8 cellular contexts compared by ENCODE assay signal in the genomic region with DNA sequence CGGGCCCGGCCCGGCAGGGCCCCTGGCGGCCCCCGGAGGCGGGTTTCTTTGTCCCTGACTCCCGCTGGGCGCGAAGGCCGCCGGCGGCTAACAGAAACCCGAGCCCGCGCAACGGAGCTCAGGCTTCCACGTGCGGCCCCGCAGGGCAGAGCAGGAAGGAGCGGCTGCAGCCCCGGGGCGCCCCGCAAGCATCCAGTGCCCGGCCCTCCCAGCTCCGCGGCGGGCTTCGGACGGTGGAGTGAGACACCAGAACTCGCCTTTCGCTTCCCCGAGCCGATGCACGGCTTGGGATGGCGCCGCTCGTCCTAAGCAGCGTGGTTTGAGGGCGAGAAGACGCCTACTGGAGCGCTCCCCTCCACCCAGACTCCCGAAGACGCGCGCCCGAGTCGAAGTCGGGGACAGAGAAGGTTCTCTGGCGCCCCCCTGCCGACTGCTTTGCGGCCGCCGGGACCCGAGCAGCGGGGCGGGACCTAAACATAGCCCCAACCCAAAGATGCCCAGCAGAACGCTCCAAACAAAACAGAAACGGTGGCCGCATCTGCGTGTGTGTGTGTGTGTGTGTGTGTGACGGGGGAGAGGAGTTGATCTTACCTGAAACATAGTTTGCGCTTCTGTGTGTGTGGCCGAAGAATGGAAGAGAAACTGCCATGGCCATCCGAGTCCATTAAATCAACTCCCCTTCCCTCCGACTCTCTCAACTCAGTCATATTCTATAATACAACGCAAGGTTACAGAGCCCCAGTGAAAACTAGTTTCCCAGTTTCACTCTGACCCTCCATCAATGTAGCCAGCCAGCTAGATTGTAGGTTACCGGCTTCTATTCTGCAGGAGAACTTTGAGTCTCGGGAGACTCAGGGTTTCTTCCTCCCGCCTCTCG. TPM values are rescaled to one million over a fixed set of nuclear protein-coding genes. Genes with fewer than 3 reads are reported as not detected.
DNase-seq lines count a peak whose midpoint lies in the region; ATAC-seq and TF ChIP-seq lines count a peak whose summit lies in the region.

No MANE protein-coding gene starts in this region.

- no peaks in the 10 kb centered on the region for H4K20me1 ChIP-seq in neural cell (ENCODE audit: insufficient read depth)

- DNase-seq in AG08395 (ENCODE audit: low spot score) (peak; percentile 54), NOMO-1 treated with DMSO at 0.1 percent for 48 hours (lab: John Stamatoyannopoulos, UW; ENCODE audit: unreplicated experiment) (peak; percentile 62), fibroblast of pulmonary artery (ENCODE audit: low read depth) (peak; percentile 42)
- peak; percentile 38 for DNase-seq in activated T-helper 1 cell treated with anti-CD3 and anti-CD28 coated beads, Interleukin-12 subunit alpha, Interleukin-12 subunit beta, Interleukin-2, Interleukin-4 antibody, amounts not matched to agents 30 ng/mL and 10 ng/mL and 1 ng/mL, durations not matched to agents 14 hours and 24 hours and 36 hours (ENCODE audit: low spot score)

- under 1% methylated on average over 70 of the region's 70 CpGs for WGBS in urinary bladder

- H3F3A ChIP-seq in neural cell (ENCODE audit: insufficient read depth, low read length, poor library complexity, severe bottlenecking), result peaks cover 10% of the 10 kb centered on the region

- peaks cover 36% of the 10 kb centered on the region for H3K4me1 Mint-ChIP-seq in activated T-helper 1 cell treated with anti-CD3 and anti-CD28 coated beads, Interleukin-12 subunit alpha, Interleukin-12 subunit beta, Interleukin-2, Interleukin-4 antibody, amounts not matched to agents 30 ng/mL and 10 ng/mL and 1 ng/mL, durations not matched to agents 14 hours and 24 hours and 36 hours (ENCODE audit: low read depth)

- H3K4me1 ChIP-seq in urinary bladder (ENCODE audit: insufficient read depth), result no peaks in the 10 kb centered on the region

- H3K27ac Mint-ChIP-seq in activated T-helper 1 cell treated with anti-CD3 and anti-CD28 coated beads, Interleukin-12 subunit alpha, Interleukin-12 subunit beta, Interleukin-2, Interleukin-4 antibody, amounts not matched to agents 30 ng/mL and 10 ng/mL and 1 ng/mL, durations not matched to agents 14 hours and 24 hours and 36 hours, result no peak overlapping the region

- TF ChIP-seq RAD21 in neural cell (conservative IDR thresholded peaks at IDR 0.05), result no peak

- peak overlapping the region; percentile 79 for H3K9ac ChIP-seq in neural cell (ENCODE audit: low read length)

- H3K36me3 ChIP-seq in neural cell (ENCODE audit: insufficient read depth, low read length), result no peaks in the 10 kb centered on the region
- H3K36me3 ChIP-seq in urinary bladder (ENCODE audit: insufficient read depth), result no peaks in the 10 kb centered on the region

- peaks cover 19% of the 10 kb centered on the region for H3K27me3 ChIP-seq in neural cell (ENCODE audit: insufficient read depth, low read depth, low read length)

- H3K9me2 ChIP-seq in neural cell (ENCODE audit: insufficient read depth, low read length), result no peaks in the 10 kb centered on the region

- TF ChIP-seq CTCF in fibroblast of pulmonary artery (IDR thresholded peaks at IDR 0.05; ENCODE audit: low read length, missing control alignments) (no peak), neural cell (IDR thresholded peaks at IDR 0.05; ENCODE audit: poor library complexity, severe bottlenecking) (peak; percentile 49)

- H3K4me3 ChIP-seq in fibroblast of pulmonary artery (replicated peaks; ENCODE audit: low read depth, low read length) (peak overlapping the region; percentile 54), neural cell (ENCODE audit: low read length) (peak overlapping the region; percentile 92), urinary bladder (ENCODE audit: low read depth, low read length) (peak overlapping the region; percentile 79)

- H3K4me2 ChIP-seq in neural cell (ENCODE audit: low read length), result peak overlapping the region; percentile 79

- H3K9me3 Mint-ChIP-seq in activated T-helper 1 cell treated with anti-CD3 and anti-CD28 coated beads, Interleukin-12 subunit alpha, Interleukin-12 subunit beta, Interleukin-2, Interleukin-4 antibody, amounts not matched to agents 30 ng/mL and 10 ng/mL and 1 ng/mL, durations not matched to agents 14 hours and 24 hours and 36 hours, result no peaks in the 10 kb centered on the region

- peaks cover 57% of the 10 kb centered on the region for H3K27me3 Mint-ChIP-seq in activated T-helper 1 cell treated with anti-CD3 and anti-CD28 coated beads, Interleukin-12 subunit alpha, Interleukin-12 subunit beta, Interleukin-2, Interleukin-4 antibody, amounts not matched to agents 30 ng/mL and 10 ng/mL and 1 ng/mL, durations not matched to agents 14 hours and 24 hours and 36 hours (ENCODE audit: insufficient read depth)

- no peak for TF ChIP-seq EP300 in neural cell (conservative IDR thresholded peaks at IDR 0.05; ENCODE audit: poor library complexity, severe bottlenecking)

- H3K36me3 Mint-ChIP-seq in activated T-helper 1 cell treated with anti-CD3 and anti-CD28 coated beads, Interleukin-12 subunit alpha, Interleukin-12 subunit beta, Interleukin-2, Interleukin-4 antibody, amounts not matched to agents 30 ng/mL and 10 ng/mL and 1 ng/mL, durations not matched to agents 14 hours and 24 hours and 36 hours (ENCODE audit: low read depth), result peaks cover 2% of the 10 kb centered on the region

- H2AFZ ChIP-seq in neural cell (ENCODE audit: low read depth, low read length), result peak overlapping the region; percentile 85

- peak overlapping the region; percentile 68 for H3K27ac ChIP-seq in neural cell (ENCODE audit: low read length)
- H3K27ac ChIP-seq in urinary bladder (ENCODE audit: low read depth), result peak overlapping the region; percentile 61

- peaks cover 21% of the 10 kb centered on the region for H3K79me2 ChIP-seq in neural cell (replicated peaks; ENCODE audit: insufficient read depth, low read length)

- H3K4me3 Mint-ChIP-seq in activated T-helper 1 cell treated with anti-CD3 and anti-CD28 coated beads, Interleukin-12 subunit alpha, Interleukin-12 subunit beta, Interleukin-2, Interleukin-4 antibody, amounts not matched to agents 30 ng/mL and 10 ng/mL and 1 ng/mL, durations not matched to agents 14 hours and 24 hours and 36 hours, result peak overlapping the region; percentile 82

- intact Hi-C loops in activated T-helper 1 cell treated with anti-CD3 and anti-CD28 coated beads, Interleukin-12 subunit alpha, Interleukin-12 subunit beta, Interleukin-2, Interleukin-4 antibody, amounts not matched to agents 30 ng/mL and 10 ng/mL and 1 ng/mL, durations not matched to agents 14 hours and 24 hours and 36 hours (cut with micrococcal nuclease), result loop anchor here (2.0 to 10.0 kb wide), 8 partner anchors 17 to 1705 kb away; partner anchors contain the start of gene GJA3

- H3K9me3 ChIP-seq in neural cell (ENCODE audit: low read length), result no peaks in the 10 kb centered on the region

- ATAC-seq in GM18520 (IDR thresholded peaks at IDR 0.05; ENCODE audit: unreplicated experiment), result peak; percentile 1
- peak; percentile 7 for ATAC-seq in HG03097 (IDR thresholded peaks at IDR 0.05; ENCODE audit: low FRiP score, unreplicated experiment)

TF ChIP-seq in neural cell, 6 proteins besides CTCF, POLR2A, EP300 and RAD21:
- TF ChIP-seq EZH2 (IDR thresholded peaks at IDR 0.05; ENCODE audit: borderline replicate concordance, insufficient read depth, low read length, poor library complexity, severe bottlenecking) (no peak), SMC3 (conservative IDR thresholded peaks at IDR 0.05; ENCODE audit: poor library complexity) (no peak), TAF1 (IDR thresholded peaks at IDR 0.05; ENCODE audit: low read depth) (peak; percentile 58), MXI1 (conservative IDR thresholded peaks at IDR 0.05; ENCODE audit: poor library complexity, severe bottlenecking) (peak; percentile 89)

RNA-seq across cellular contexts. Expression of gene FGF9, which starts 0.6 kb away (rescaled TPM):
- total RNA-seq in activated T-helper 1 cell treated with anti-CD3 and anti-CD28 coated beads, Interleukin-12 subunit alpha, Interleukin-12 subunit beta, Interleukin-2, Interleukin-4 antibody, amounts not matched to agents 30 ng/mL and 10 ng/mL and 1 ng/mL, durations not matched to agents 14 hours and 24 hours and 36 hours, result 0.23 and 0.47 TPM in 2 replicates
- polyA plus RNA-seq in neural cell, result 27.2 and 29.4 TPM in 2 replicates
- 16.3 and 17.8 TPM in 2 replicates for polyA minus RNA-seq in neural cell
- total RNA-seq in urinary bladder, result 13.8 TPM
- 1.9 TPM for polyA plus RNA-seq in urinary bladder

Comparison
In these comparisons a context has a peak if more than half of its experiments do, and no peak if none do; other contexts are left out.
1. Peak in every context shown above with its lines: DNase-seq, ATAC-seq, H3K4me3 ChIP-seq and H3K27ac ChIP-seq.
2. RNA of gene FGF9, which starts 0.6 kb away (total RNA-seq): 13.8 TPM in urinary bladder (single experiment); 0.23 to 0.47 TPM in activated T-helper 1 cell treated with anti-CD3 and anti-CD28 coated beads, Interleukin-12 subunit alpha, Interleukin-12 subunit beta, Interleukin-2, Interleukin-4 antibody, amounts not matched to agents 30 ng/mL and 10 ng/mL and 1 ng/mL, durations not matched to agents 14 hours and 24 hours and 36 hours; every median in the first group is over 10 times any median in the second.